Comparison of ENCODE assay signal across 21 cellular contexts in genomic region chr4:71167083-71167482, GRCh38.
DNase-seq lines count a peak whose midpoint lies in the region; ATAC-seq and TF ChIP-seq lines count a peak whose summit lies in the region.
"Had no signal": no experiment of that assay in that cellular context is flagged by ENCODE, and none has a peak within 500 bp of the region (broad histone marks: within the 10 kb centered on the region; RNA-seq: fewer than 3 reads in every experiment).

No MANE protein-coding gene starts in this region.

- H3K27me3 ChIP-seq in GM23338 (ENCODE audit: insufficient read depth) (no peaks in the 10 kb centered on the region), thyroid gland (no peaks in the 10 kb centered on the region)
- H3K27me3 ChIP-seq: BLaER1 treated with 17β-estradiol and CSF1 and Interleukin-3, amounts not matched to agents 10 nM and 100 nM had no signal

- H3K4me3 ChIP-seq in GM23338: no peak overlapping the region
- H3K4me3 ChIP-seq in thyroid gland (replicated peaks in 1 of 3): no peak overlapping the region
- H3K4me3 ChIP-seq: BLaER1 treated with 17β-estradiol and CSF1 and Interleukin-3, amounts not matched to agents 10 nM and 100 nM; GM23248 had no signal

- 94 to 95% methylated on average over 3 of the region's 3 CpGs for WGBS in thyroid gland, 2 donors

- H3K4me1 Mint-ChIP-seq in GM23338: no peaks in the 10 kb centered on the region
- H3K4me1 Mint-ChIP-seq: B cell, IgD-negative memory B cell had no signal

- no peak overlapping the region for H3K27ac ChIP-seq in GM23338 (ENCODE audit: low read depth)
- no peak overlapping the region for H3K27ac ChIP-seq in thyroid gland
- H3K27ac ChIP-seq: BLaER1 treated with 17β-estradiol and CSF1 and Interleukin-3, amounts not matched to agents 10 nM and 100 nM; GM23248; KMS-11 had no signal

- no peaks in the 10 kb centered on the region for H3K36me3 Mint-ChIP-seq in GM23338 (ENCODE audit: low read depth)
- H3K36me3 Mint-ChIP-seq: CD8-positive, alpha-beta T cell; IgD-negative memory B cell had no signal

- H3K27ac Mint-ChIP-seq in GM23338: no peak overlapping the region
- H3K27ac Mint-ChIP-seq: B cell; CD8-positive, alpha-beta T cell; HFFc6; IgD-negative memory B cell had no signal

- no peaks in the 10 kb centered on the region; the same call in 2 of the 3 replicates for H3K9me3 Mint-ChIP-seq in GM23338
- H3K9me3 Mint-ChIP-seq: CD8-positive, alpha-beta T cell; HFFc6 had no signal

- H3F3A ChIP-seq in GM23338 (replicated peaks; ENCODE audit: low read depth): no peaks in the 10 kb centered on the region

- H3K27me3 Mint-ChIP-seq in GM23338 (ENCODE audit: insufficient read depth, low read depth, poor library complexity): no peaks in the 10 kb centered on the region

- H3K36me3 ChIP-seq in GM23338 (ENCODE audit: insufficient read depth): no peaks in the 10 kb centered on the region
- H3K36me3 ChIP-seq in thyroid gland: no peaks in the 10 kb centered on the region
- H3K36me3 ChIP-seq: BLaER1 treated with 17β-estradiol and CSF1 and Interleukin-3, amounts not matched to agents 10 nM and 100 nM had no signal

- DNase-seq in NCI-H82 (lab: John Stamatoyannopoulos, UW) (peak; percentile 43), NCI-H82 treated with DMSO at 0.1 percent for 48 hours (lab: John Stamatoyannopoulos, UW; ENCODE audit: unreplicated experiment) (no peak), GM23338 (ENCODE audit: low spot score) (no peak), cerebellar cortex (ENCODE audit: low spot score) (peak; percentile 25), thyroid gland (peak; percentile 5 to 12), SW480 (ENCODE audit: low spot score) (no peak), hippocampal formation (lab: John Stamatoyannopoulos, UW) (no peak)
- DNase-seq: CD8-positive, alpha-beta T cell; COR-L47; DMS 273 treated with DMSO at 0.1 percent for 48 hours; DMS79; GF-D8; GM23248; H7; HFFc6 had no signal

- no peaks in the 10 kb centered on the region for H3K9me2 ChIP-seq in GM23338 (ENCODE audit: insufficient read depth)

- H3K4me1 ChIP-seq in GM23338 (ENCODE audit: insufficient read depth) (no peaks in the 10 kb centered on the region), thyroid gland (no peaks in the 10 kb centered on the region)
- H3K4me1 ChIP-seq: BLaER1 treated with 17β-estradiol and CSF1 and Interleukin-3, amounts not matched to agents 10 nM and 100 nM had no signal

- no peaks in the 10 kb centered on the region for H4K20me1 ChIP-seq in GM23338 (replicated peaks; ENCODE audit: insufficient read depth)
- H4K20me1 ChIP-seq: BLaER1 treated with 17β-estradiol and CSF1 and Interleukin-3, amounts not matched to agents 10 nM and 100 nM had no signal

- TF ChIP-seq CTCF in GM23338 (conservative IDR thresholded peaks at IDR 0.05; ENCODE audit: low read depth in 2 of 2): no peak
- no peak for TF ChIP-seq CTCF in thyroid gland (IDR thresholded peaks at IDR 0.05)

- no peak for TF ChIP-seq POLR2A in thyroid gland (IDR thresholded peaks at IDR 0.05)

- H3K79me2 ChIP-seq in GM23338 (replicated peaks; ENCODE audit: insufficient read depth): no peaks in the 10 kb centered on the region

- H3K4me3 Mint-ChIP-seq in GM23338: no peak overlapping the region
- H3K4me3 Mint-ChIP-seq: B cell; CD8-positive, alpha-beta T cell; HFFc6; IgD-negative memory B cell had no signal

- intact Hi-C loops in thyroid gland (cut with DNase I): no loop called here

- 0 out of 2 replicates have a peak overlapping the region, but pooled peaks have one; percentile 31 for H2AFZ ChIP-seq in GM23338
- H2AFZ ChIP-seq: GM23248 had no signal

- ATAC-seq in GM23338 (no peak), GM18867 (IDR thresholded peaks at IDR 0.05; ENCODE audit: unreplicated experiment) (no peak)
- ATAC-seq: CD8-positive, alpha-beta T cell; HCT116 had no signal

- no peaks in the 10 kb centered on the region for H3K9me3 ChIP-seq in thyroid gland
- H3K9me3 ChIP-seq: BLaER1 treated with 17β-estradiol and CSF1 and Interleukin-3, amounts not matched to agents 10 nM and 100 nM had no signal

- H3K4me2 ChIP-seq in GM23338: no peak overlapping the region
- H3K4me2 ChIP-seq: BLaER1 treated with 17β-estradiol and CSF1 and Interleukin-3, amounts not matched to agents 10 nM and 100 nM; KMS-11 had no signal

TF ChIP-seq in GM23338, 12 proteins besides CTCF, POLR2A, EP300 and RAD21 (continues in another document):
- TF ChIP-seq ZNF114 (CRISPR knock-in tag; IDR thresholded peaks at IDR 0.05) (no peak), ZNF331 (CRISPR knock-in tag; IDR thresholded peaks at IDR 0.05; ENCODE audit: low read depth) (no peak), STAT1 (IDR thresholded peaks at IDR 0.05; ENCODE audit: unreplicated experiment) (no peak), REST (IDR thresholded peaks at IDR 0.05; ENCODE audit: unreplicated experiment) (no peak), EZH2 (IDR thresholded peaks at IDR 0.05; ENCODE audit: low read depth, unreplicated experiment) (no peak), ETS1 (IDR thresholded peaks at IDR 0.05) (no peak), JUNB (IDR thresholded peaks at IDR 0.05; ENCODE audit: unreplicated experiment) (no peak), EZH2phosphoT487 (IDR thresholded peaks at IDR 0.05; ENCODE audit: unreplicated experiment) (no peak), POLR2AphosphoS5 (IDR thresholded peaks at IDR 0.05; ENCODE audit: low read depth) (no peak), CREB1 (CRISPR knock-in tag; IDR thresholded peaks at IDR 0.05; ENCODE audit: low read depth) (no peak), NANOG (IDR thresholded peaks at IDR 0.05; ENCODE audit: borderline replicate concordance) (no peak)

Comparison
In these comparisons a context has a peak if more than half of its experiments do, and no peak if none do; other contexts are left out.
1. DNase-seq: peak in NCI-H82 (single experiment), cerebellar cortex (single experiment) and thyroid gland (2 of 2); none in NCI-H82 treated with DMSO at 0.1 percent for 48 hours (single experiment), GM23338 (single experiment), SW480 (single experiment) and hippocampal formation (0 of 2).